ENCODE assay signal across 8 cellular contexts in genomic region chr5:1801061-1801953, GRCh38. TPM values are rescaled to one million over a fixed set of nuclear protein-coding genes. Genes with fewer than 3 reads are reported as not detected.
DNase-seq lines count a peak whose midpoint lies in the region; ATAC-seq and TF ChIP-seq lines count a peak whose summit lies in the region.

NDUFS6 (plus strand) TSS chr5:1801407; CDS start chr5:1801418, 11 bp downstream.

- no peak for TF ChIP-seq EP300 in ovary (IDR thresholded peaks at IDR 0.05)

- peaks cover 20% of the 10 kb centered on the region for H3F3A ChIP-seq in MM.1S (ENCODE audit: insufficient read depth, low read length)

- H3K9ac ChIP-seq in MM.1S (ENCODE audit: low read length): peak within 1 kb of the TSS; percentile 95

- H3K27ac Mint-ChIP-seq in activated naive CD8-positive, alpha-beta T cell: peak within 1 kb of the TSS; percentile 96

- no peaks in the 10 kb centered on the region for H4K20me1 ChIP-seq in MM.1S (ENCODE audit: insufficient read depth, low read length)

- DNase-seq in GDM1 (lab: John Stamatoyannopoulos, UW) (peak; percentile 52), HAP-1 (ENCODE audit: low spot score in 2 of 2) (peak; percentile 63 to 74), MM.1S (peak; percentile 89), head of caudate nucleus (peak; percentile 55 to 94 (median 87)), ovary (peak; percentile 71 to 86 (median 80))

- peak within 1 kb of the TSS; percentile 95 for H3K4me3 Mint-ChIP-seq in activated naive CD8-positive, alpha-beta T cell

- TF ChIP-seq CTCF in MM.1S (IDR thresholded peaks at IDR 0.05; ENCODE audit: low read length) (no peak), ovary (IDR thresholded peaks at IDR 0.05) (no peak)

- peaks cover 64% of the 10 kb centered on the region for H3K36me3 ChIP-seq in HAP-1 (replicated peaks)
- H3K36me3 ChIP-seq in MM.1S (replicated peaks; ENCODE audit: insufficient read depth, low read length): peaks cover 16% of the 10 kb centered on the region
- H3K36me3 ChIP-seq in ovary: no peaks in the 10 kb centered on the region
- peaks cover 50% of the 10 kb centered on the region for H3K36me3 ChIP-seq in thymus (ENCODE audit: control insufficient read depth, insufficient read depth)

- peaks cover 7% of the 10 kb centered on the region for H3K36me3 Mint-ChIP-seq in activated naive CD8-positive, alpha-beta T cell

- peak; percentile 66 for ATAC-seq in SK-N-SH treated with all-trans-retinoic acid at 6 μM for 48 hours

- H3K9me3 Mint-ChIP-seq in activated naive CD8-positive, alpha-beta T cell (ENCODE audit: low read depth): no peaks in the 10 kb centered on the region

- no peak for TF ChIP-seq POLR2A in ovary (IDR thresholded peaks at IDR 0.05)

- H3K4me1 ChIP-seq in HAP-1 (0 out of 2 replicates have a peak, but pooled peaks cover 7% of the 10 kb centered on the region), MM.1S (ENCODE audit: low read length) (0 out of 2 replicates have a peak, but pooled peaks cover 3% of the 10 kb centered on the region), ovary (ENCODE audit: insufficient read depth) (peaks cover 7% of the 10 kb centered on the region), thymus (ENCODE audit: control insufficient read depth, insufficient read depth, low read length) (peaks cover 6% of the 10 kb centered on the region)

- intact Hi-C loops in head of caudate nucleus (cut with DNase I): no loop called here
- intact Hi-C loops in ovary (cut with DNase I): no loop called here

- peak within 1 kb of the TSS; percentile 81 for H2AFZ ChIP-seq in MM.1S (ENCODE audit: low read length)

- H3K79me2 ChIP-seq in MM.1S (ENCODE audit: low read length): peaks cover 90% of the 10 kb centered on the region

- H3K4me3 ChIP-seq in HAP-1 (peak within 1 kb of the TSS; percentile 95), MM.1S (ENCODE audit: low read length) (peak within 1 kb of the TSS; percentile 98), ovary (peak within 1 kb of the TSS; percentile 95), thymus (ENCODE audit: low read length) (peak within 1 kb of the TSS; percentile 90)

- H3K9me3 ChIP-seq in HAP-1: no peaks in the 10 kb centered on the region
- no peaks in the 10 kb centered on the region for H3K9me3 ChIP-seq in MM.1S (replicated peaks; ENCODE audit: insufficient read depth, low read length)
- no peaks in the 10 kb centered on the region for H3K9me3 ChIP-seq in ovary
- no peaks in the 10 kb centered on the region for H3K9me3 ChIP-seq in thymus (ENCODE audit: control insufficient read depth)

- H3K27ac ChIP-seq in MM.1S (ENCODE audit: low read length) (peak within 1 kb of the TSS; percentile 74), ovary (peak within 1 kb of the TSS; percentile 75 to 87), thymus (ENCODE audit: low read depth) (peak within 1 kb of the TSS; percentile 90)

- in situ Hi-C loops in HAP-1 (cut with MboI; ENCODE audit: low sequenced_read_pairs): no loop called here

- H3K4me1 Mint-ChIP-seq in activated naive CD8-positive, alpha-beta T cell (ENCODE audit: low read depth): peaks cover 58% of the 10 kb centered on the region

- H3K4me2 ChIP-seq in MM.1S (ENCODE audit: low read depth, low read length): peak within 1 kb of the TSS; percentile 84

- no peaks in the 10 kb centered on the region for H3K27me3 Mint-ChIP-seq in activated naive CD8-positive, alpha-beta T cell

- H3K9me2 ChIP-seq in MM.1S (replicated peaks; ENCODE audit: insufficient read depth, low read length): no peaks in the 10 kb centered on the region

- 0 to 1% (median 0%) methylated on average over 66 to 77 of the region's 77 CpGs for WGBS in ovary, 3 donors
- WGBS in thymus: under 1% methylated on average over 77 of the region's 77 CpGs

- H3K27me3 ChIP-seq in HAP-1 (ENCODE audit: low read depth) (no peaks in the 10 kb centered on the region), MM.1S (replicated peaks; ENCODE audit: insufficient read depth, low read length) (no peaks in the 10 kb centered on the region), ovary (no peaks in the 10 kb centered on the region), thymus (ENCODE audit: control insufficient read depth, insufficient read depth) (no peaks in the 10 kb centered on the region)

TF ChIP-seq in SK-N-SH treated with all-trans-retinoic acid at 6 μM for 48 hours, 23 proteins besides CTCF, POLR2A, EP300 and RAD21:
- TF ChIP-seq OSR1 (CRISPR knock-in tag; IDR thresholded peaks at IDR 0.05) (no peak), PATZ1 (CRISPR knock-in tag; IDR thresholded peaks at IDR 0.05; ENCODE audit: borderline replicate concordance) (no peak), ESRRG (CRISPR knock-in tag; IDR thresholded peaks at IDR 0.05) (no peak), ZC3H10 (CRISPR knock-in tag; IDR thresholded peaks at IDR 0.05) (no peak), TOX (CRISPR knock-in tag; IDR thresholded peaks at IDR 0.05; ENCODE audit: borderline replicate concordance) (no peak), ZFP3 (CRISPR knock-in tag; IDR thresholded peaks at IDR 0.05) (0 out of 2 replicates have a peak, but pooled peaks have one; percentile 24), ARNTL (CRISPR knock-in tag; IDR thresholded peaks at IDR 0.05; ENCODE audit: borderline replicate concordance, low read depth) (no peak)

RNA-seq across cellular contexts. Expression of gene NDUFS6, which starts in this region (rescaled TPM):
- 10 to 100 TPM; 16.3 to 50.8 (median 21.5) TPM for total RNA-seq in ovary
- polyA plus RNA-seq in ovary (10 to 100 TPM; 17.0 to 31.2 TPM), thymus (55.0 TPM)

Comparison
In these comparisons a context has a peak if more than half of its experiments do, and no peak if none do; other contexts are left out.
1. Peak in every context shown above with its lines: DNase-seq, ATAC-seq, H3K4me3 ChIP-seq and H3K27ac ChIP-seq.